Comparison of ENCODE assay signal across 20 cellular contexts in the genomic region with DNA sequence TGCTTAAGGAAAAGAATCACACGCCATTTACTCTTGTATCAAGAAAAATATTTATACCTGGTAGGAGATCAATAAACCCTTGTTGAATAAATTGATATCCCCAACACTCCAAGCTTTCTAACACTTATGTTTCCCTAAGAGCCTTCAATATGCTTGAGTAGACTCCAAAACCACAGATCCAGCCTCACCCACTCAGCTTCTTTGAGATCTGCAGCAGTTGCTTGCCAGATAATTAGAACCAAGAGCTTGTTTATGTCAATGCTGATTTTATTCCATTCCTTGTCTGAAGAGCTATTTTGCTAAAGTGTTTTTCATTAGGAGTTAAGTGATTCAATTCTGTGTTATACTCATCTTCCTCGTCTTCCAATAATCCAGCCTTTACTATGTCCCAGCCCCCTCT. TPM values are rescaled to one million over a fixed set of nuclear protein-coding genes. Genes with fewer than 3 reads are reported as not detected.
DNase-seq lines count a peak whose midpoint lies in the region; ATAC-seq, FAIRE-seq and TF ChIP-seq lines count a peak whose summit lies in the region.
"Had no signal": no experiment of that assay in that cellular context is flagged by ENCODE, and none has a peak within 500 bp of the region (broad histone marks: within the 10 kb centered on the region; RNA-seq: fewer than 3 reads in every experiment).

No MANE protein-coding gene starts in this region.

- H3K4me2 ChIP-seq in smooth muscle cell = no peak overlapping the region

- TF ChIP-seq CTCF in smooth muscle cell (IDR thresholded peaks at IDR 0.05; ENCODE audit: borderline replicate concordance, insufficient read depth, poor library complexity, severe bottlenecking) (no peak), A673 (conservative IDR thresholded peaks at IDR 0.05; ENCODE audit: low read depth, low read length) (no peak), foreskin keratinocyte (conservative IDR thresholded peaks at IDR 0.05) (no peak)

- no peak for ATAC-seq in foreskin keratinocyte
- ATAC-seq: effector memory CD8-positive, alpha-beta T cell; upper lobe of right lung had no signal

- H3K27me3 ChIP-seq in smooth muscle cell (ENCODE audit: low read depth) (no peaks in the 10 kb centered on the region), A673 (replicated peaks; ENCODE audit: insufficient read depth, low read depth, low read length, poor library complexity) (no peaks in the 10 kb centered on the region), foreskin keratinocyte (no peaks in the 10 kb centered on the region)
- H3K27me3 ChIP-seq: upper lobe of right lung had no signal

- H3K9ac ChIP-seq in smooth muscle cell (ENCODE audit: low read depth) = peak overlapping the region; percentile 37

- DNase-seq in DMS79 treated with DMSO at 0.1 percent for 48 hours (lab: John Stamatoyannopoulos, UW) (peak; percentile 3), DMS79 (lab: John Stamatoyannopoulos, UW) (no peak), amniotic epithelial cell (ENCODE audit: low read depth) (peak; percentile 6), fibroblast of peridontal ligament (ENCODE audit: extremely low read depth) (peak; percentile 87), smooth muscle cell (lab: John Stamatoyannopoulos, UW; ENCODE audit: unreplicated experiment) (no peak), A673 (ENCODE audit: low spot score) (no peak), foreskin keratinocyte (no peak), frontal cortex (ENCODE audit: low spot score in 2 of 2) (no peak)
- DNase-seq: activated CD4-positive, alpha-beta T cell treated with anti-CD3 and anti-CD28 coated beads, Interleukin-2, amount 10 ng/mL, durations not matched to agents 7 days and 5 days; DMS53; effector memory CD8-positive, alpha-beta T cell; KG1; NCI-H2107; nephron progenitor cell; OCI-M1; SHP77; small intestine; stimulated activated CD4-positive, alpha-beta T cell treated with anti-CD3 and anti-CD28 coated beads, Interleukin-4, amount 100 ng/mL, for 24 hours; upper lobe of right lung had no signal

- no TSS peak for BruUV-seq in A673 (replicated peaks; lab: Mats Ljungman, UMichigan)

- no peaks in the 10 kb centered on the region for H4K20me1 ChIP-seq in smooth muscle cell (ENCODE audit: low read depth)

- no peaks in the 10 kb centered on the region for H3F3A ChIP-seq in smooth muscle cell (ENCODE audit: low read depth)

- no peaks in the 10 kb centered on the region for H3K4me1 ChIP-seq in smooth muscle cell (ENCODE audit: low read depth)
- H3K4me1 ChIP-seq in A673 (ENCODE audit: insufficient read depth, low read length, poor library complexity, severe bottlenecking) = no peaks in the 10 kb centered on the region
- H3K4me1 ChIP-seq in foreskin keratinocyte = peaks cover 3% of the 10 kb centered on the region
- H3K4me1 ChIP-seq: upper lobe of right lung had no signal

- 58% methylated on average over 2 of the region's 2 CpGs for WGBS in smooth muscle cell (ENCODE audit: low lambda C conversion rate)

- POLR2A ChIA-PET in A673 (lab: Charles Lee; ENCODE audit: low non-redundant PET) = no interaction called here

- H3K79me2 ChIP-seq in smooth muscle cell (ENCODE audit: low read depth) = no peaks in the 10 kb centered on the region

- no peaks in the 10 kb centered on the region for H3K9me3 ChIP-seq in smooth muscle cell (replicated peaks; ENCODE audit: low read depth)
- H3K9me3 ChIP-seq in A673 (ENCODE audit: low read depth, low read length, poor library complexity, severe bottlenecking) = no peaks in the 10 kb centered on the region
- H3K9me3 ChIP-seq: upper lobe of right lung had no signal

- FAIRE-seq in frontal cortex (lab: Jason Lieb, UNC) = no peak
- FAIRE-seq: small intestine had no signal

- intact Hi-C loops in A673 (cut with micrococcal nuclease; ENCODE audit: unreplicated experiment) = no loop called here

- H2AFZ ChIP-seq in smooth muscle cell (ENCODE audit: low read depth) = no peak overlapping the region

- H3K4me3 ChIP-seq in smooth muscle cell = no peak overlapping the region
- no peak overlapping the region for H3K4me3 ChIP-seq in A673 (ENCODE audit: low read depth, low read length, poor library complexity, severe bottlenecking)
- H3K4me3 ChIP-seq: upper lobe of right lung had no signal

- CTCF ChIA-PET in A673 (lab: Charles Lee) = no interaction called here

- H3K36me3 ChIP-seq in smooth muscle cell (ENCODE audit: low read depth) (no peaks in the 10 kb centered on the region), A673 (ENCODE audit: insufficient read depth, low read length, poor library complexity, severe bottlenecking) (no peaks in the 10 kb centered on the region)
- H3K36me3 ChIP-seq: upper lobe of right lung had no signal

- peak overlapping the region; percentile 52 for H3K27ac ChIP-seq in smooth muscle cell (ENCODE audit: low read depth)
- H3K27ac ChIP-seq in A673 (ENCODE audit: low read depth, low read length, poor library complexity, severe bottlenecking) = no peak overlapping the region
- H3K27ac ChIP-seq in foreskin keratinocyte = no peak overlapping the region
- H3K27ac ChIP-seq: 22Rv1, upper lobe of right lung had no signal

RNA-seq across cellular contexts. Expression of gene CRIM1, which starts 26.3 kb away (rescaled TPM):
- 28.0 and 32.8 TPM in 2 replicates for total RNA-seq in smooth muscle cell
- 10.1 and 15.7 TPM in 2 replicates for polyA plus RNA-seq in smooth muscle cell
- total RNA-seq in A673 (2021) = 35.3 and 46.5 TPM in 2 replicates
- total RNA-seq in foreskin keratinocyte = 76.8 and 99.4 TPM in 2 replicates
- 11.7 and 19.3 TPM in 2 replicates for polyA plus RNA-seq in foreskin keratinocyte
- 97.8 TPM for total RNA-seq in frontal cortex

Comparison
In these comparisons a context has a peak if more than half of its experiments do, and no peak if none do; other contexts are left out.
1. DNase-seq: peak in DMS79 treated with DMSO at 0.1 percent for 48 hours (single experiment), amniotic epithelial cell (single experiment) and fibroblast of peridontal ligament (single experiment); none in DMS79 (single experiment), smooth muscle cell (single experiment), A673 (single experiment), foreskin keratinocyte (0 of 2) and frontal cortex (0 of 2).